11 cellular contexts compared by ENCODE assay signal in the genomic region with DNA sequence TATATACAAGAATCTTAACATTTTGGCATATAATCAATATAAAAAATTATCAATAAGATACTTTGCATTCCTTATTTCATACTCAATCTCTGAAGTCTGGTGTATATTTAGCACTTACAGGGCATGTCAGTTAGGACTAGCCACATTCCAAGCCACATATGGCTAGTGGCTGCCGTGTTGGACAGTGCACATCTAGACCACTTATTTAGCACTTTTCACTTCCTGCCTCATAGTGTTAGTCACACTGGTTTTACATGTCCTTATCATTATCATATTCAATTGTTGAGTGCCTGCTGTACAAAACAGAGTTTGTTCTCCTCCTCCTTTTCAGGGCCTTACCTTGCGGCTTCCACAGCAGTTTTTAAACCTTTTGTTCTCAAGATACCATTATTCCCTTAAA. TPM values are rescaled to one million over a fixed set of nuclear protein-coding genes. Genes with fewer than 3 reads are reported as not detected.
DNase-seq lines count a peak whose midpoint lies in the region; ATAC-seq, FAIRE-seq and TF ChIP-seq lines count a peak whose summit lies in the region.
"Had no signal": no experiment of that assay in that cellular context is flagged by ENCODE, and none has a peak within 500 bp of the region (broad histone marks: within the 10 kb centered on the region; RNA-seq: fewer than 3 reads in every experiment).

No MANE protein-coding gene starts in this region.

- H3K36me3 ChIP-seq in brain microvascular endothelial cell (replicated peaks): no peaks in the 10 kb centered on the region
- no peaks in the 10 kb centered on the region for H3K36me3 ChIP-seq in pancreas

- peak; percentile 30 for DNase-seq in NK-92 treated with Interleukin-12 subunit alpha and Interleukin-12 subunit beta, amount 100 ng/mL, for 24 hours (lab: John Stamatoyannopoulos, UW)
- DNase-seq in NK-92 (lab: John Stamatoyannopoulos, UW; ENCODE audit: unreplicated experiment) (no peak), M059J (ENCODE audit: low read depth) (peak; percentile 32), brain microvascular endothelial cell (peak; percentile 84), natural killer cell (peak; percentile 56), cortex of kidney (lab: John Stamatoyannopoulos, UW) (no peak), pancreas (no peak), SHP77 (lab: John Stamatoyannopoulos, UW) (no peak)
- DNase-seq: caudate nucleus, NCI-H2081 had no signal

- H3K36me3 Mint-ChIP-seq in natural killer cell: peaks cover 3% of the 10 kb centered on the region

- no peaks in the 10 kb centered on the region for H3K9me3 ChIP-seq in pancreas

- 85 to 90% methylated on average over 2 of the region's 2 CpGs for WGBS in pancreas, 2 donors

- H3K4me3 Mint-ChIP-seq in natural killer cell: peak overlapping the region; percentile 71

- intact Hi-C loops in natural killer cell (cut with micrococcal nuclease) (loop anchor here (5.0 kb wide), 1 partner anchor 524 kb away; the partner anchor contains the start of gene NABP1), pancreas (cut with DNase I) (loop anchor here in 1 of 3 donors (10.0 kb wide), 1 partner anchor 98 kb away; no protein-coding TSS in a partner anchor)

- H3K4me3 ChIP-seq in brain microvascular endothelial cell (ENCODE audit: low read depth, low read length): no peak overlapping the region
- H3K4me3 ChIP-seq in pancreas: no peak overlapping the region

- in situ Hi-C loops in brain microvascular endothelial cell (cut with HindIII; ENCODE audit: low pct_ligation_motif_present, low sequenced_read_pairs): no loop called here

- H3K27me3 Mint-ChIP-seq in natural killer cell (ENCODE audit: low read depth in 2 of 2): no peaks in the 10 kb centered on the region

- H3K9me3 Mint-ChIP-seq in natural killer cell: no peaks in the 10 kb centered on the region

- peak overlapping the region; percentile 95 to 98 for H3K27ac Mint-ChIP-seq in natural killer cell

- no peak for FAIRE-seq in pancreas (lab: Jason Lieb, UNC)

- ATAC-seq in natural killer cell: peak; percentile 41 to 68 (median 52)
- no peak for ATAC-seq in pancreas
- ATAC-seq: sciatic nerve had no signal

- no peaks in the 10 kb centered on the region for H3K27me3 ChIP-seq in brain microvascular endothelial cell (replicated peaks)
- no peaks in the 10 kb centered on the region for H3K27me3 ChIP-seq in pancreas

- H3K4me1 ChIP-seq in pancreas: peaks cover 0 to 3% (median 0%) of the 10 kb centered on the region in 3 donors

- H3K27ac ChIP-seq in brain microvascular endothelial cell (peak overlapping the region; percentile 21), pancreas (no peak overlapping the region)

- TF ChIP-seq CTCF in brain microvascular endothelial cell (IDR thresholded peaks at IDR 0.05; ENCODE audit: low read depth, low read length, missing control alignments) (no peak), natural killer cell (IDR thresholded peaks at IDR 0.05) (no peak), pancreas (IDR thresholded peaks at IDR 0.05) (no peak)

- peaks cover 62 to 67% of the 10 kb centered on the region in 2 donors for H3K4me1 Mint-ChIP-seq in natural killer cell

RNA-seq across cellular contexts. Expression of gene STAT4, which starts 2.0 kb away (rescaled TPM):
- total RNA-seq in M059J (2014; rRNA removed; shearing (Covaris generic)): 0.22 and 0.37 TPM in 2 replicates
- total RNA-seq in natural killer cell: 100 to 1,000 TPM; 264 to 339 (median 304) TPM
- total RNA-seq in pancreas: 1 to 10 TPM in 5 of 6 donors, under 1 TPM in 1; 0.60 to 2.5 (median 1.4) TPM
- 1 to 10 TPM; 2.0 to 6.4 TPM for polyA plus RNA-seq in pancreas

Comparison
In these comparisons a context has a peak if more than half of its experiments do, and no peak if none do; other contexts are left out.
1. DNase-seq: peak in NK-92 treated with Interleukin-12 subunit alpha and Interleukin-12 subunit beta, amount 100 ng/mL, for 24 hours (single experiment), M059J (single experiment), brain microvascular endothelial cell (single experiment) and natural killer cell (single experiment); none in NK-92 (single experiment), cortex of kidney (single experiment), pancreas (0 of 6) and SHP77 (0 of 2).
2. ATAC-seq: peak in natural killer cell (3 of 3); none in pancreas (0 of 4).
3. RNA of gene STAT4, which starts 2.0 kb away (total RNA-seq): 264 to 339 TPM in natural killer cell; 0.60 to 2.5 TPM in pancreas and 0.22 to 0.37 TPM in M059J; every median in the first group is over 10 times any median in the second.